Comparison of ENCODE assay signal across 25 cellular contexts in genomic region chr1:43576521-43576920, GRCh38.
"Had no signal": no experiment of that assay in that cellular context is flagged by ENCODE, and none has a peak within 500 bp of the region (broad histone marks: within the 10 kb centered on the region; RNA-seq: fewer than 3 reads in every experiment).

No MANE protein-coding gene starts in this region.

- H3K27me3 ChIP-seq: ovary, right atrium auricular region, right lobe of liver, stomach, tibial artery, upper lobe of right lung had no signal

- H3K9me3 ChIP-seq: left ventricle myocardium inferior, ovary, right atrium auricular region, right lobe of liver, stomach, thoracic aorta, tibial artery, upper lobe of right lung had no signal

- H3K27me3 Mint-ChIP-seq: naive B cell; progenitor cell of endocrine pancreas; stimulated activated naive B cell treated with anti-CD40 and anti-IgM and Interleukin-4, amounts not matched to agents 10 μg/mL and 1 μg/mL and 100 μg/mL, for 72 hours had no signal

- DNase-seq: hypothalamus; islet precursor cell; left ventricle myocardium inferior; mesendoderm; naive B cell; natural killer cell; nephron progenitor cell; ovary; right lobe of liver; stimulated activated CD4-positive, alpha-beta T cell treated with anti-CD3 and anti-CD28 coated beads, Interleukin-1b, Interleukin-23, amount 100 ng/mL, for 48 hours; stimulated activated CD4-positive, alpha-beta T cell treated with anti-CD3 and anti-CD28 coated beads, Interleukin-2, amount 100 ng/mL, for 48 hours; stimulated activated CD4-positive, alpha-beta T cell treated with anti-CD3 and anti-CD28 coated beads, Interleukin-4, amount 100 ng/mL, for 4 hours; stimulated activated CD8-positive, alpha-beta memory T cell treated with anti-CD3 and anti-CD28 coated beads, Interleukin-4, amount 100 ng/mL, for 48 hours; stimulated activated naive B cell treated with anti-CD40 and anti-IgM and Interleukin-4, amounts not matched to agents 10 μg/mL and 1 μg/mL and 100 μg/mL, for 72 hours; stimulated activated naive CD8-positive, alpha-beta T cell treated with anti-CD3 and anti-CD28 coated beads, Interleukin-15, Interleukin-2, amounts not matched to agents 100 U/mL and 50 U/mL, for 24 hours; stomach; tibial artery; trophoblast cell; upper lobe of right lung had no signal

- H3K27ac Mint-ChIP-seq: naive B cell; natural killer cell; progenitor cell of endocrine pancreas; stimulated activated naive B cell treated with anti-CD40 and anti-IgM and Interleukin-4, amounts not matched to agents 10 μg/mL and 1 μg/mL and 100 μg/mL, for 72 hours had no signal

- H3K9me3 Mint-ChIP-seq: mesothelial cell of epicardium; naive B cell; natural killer cell; nephron progenitor cell; stimulated activated naive B cell treated with anti-CD40 and anti-IgM and Interleukin-4, amounts not matched to agents 10 μg/mL and 1 μg/mL and 100 μg/mL, for 72 hours had no signal

- H3K4me3 Mint-ChIP-seq: mesothelial cell of epicardium; naive B cell; natural killer cell; nephron progenitor cell; stimulated activated naive B cell treated with anti-CD40 and anti-IgM and Interleukin-4, amounts not matched to agents 10 μg/mL and 1 μg/mL and 100 μg/mL, for 72 hours had no signal

- ATAC-seq: natural killer cell; right lobe of liver; stimulated activated naive B cell treated with anti-CD40 and anti-IgM and Interleukin-4, amounts not matched to agents 10 μg/mL and 1 μg/mL and 100 μg/mL, for 72 hours; stimulated activated naive CD8-positive, alpha-beta T cell treated with anti-CD3 and anti-CD28 coated beads, Interleukin-15, Interleukin-2, amounts not matched to agents 100 U/mL and 50 U/mL, for 24 hours; upper lobe of right lung had no signal

- H3K36me3 Mint-ChIP-seq: naive B cell; natural killer cell; stimulated activated naive B cell treated with anti-CD40 and anti-IgM and Interleukin-4, amounts not matched to agents 10 μg/mL and 1 μg/mL and 100 μg/mL, for 72 hours had no signal

- H3K4me1 ChIP-seq: right atrium auricular region, upper lobe of right lung had no signal

- H3K27ac ChIP-seq: left ventricle myocardium inferior, ovary, right atrium auricular region, right lobe of liver, stomach, thoracic aorta, tibial artery, upper lobe of right lung had no signal

- H3K4me3 ChIP-seq: left ventricle myocardium inferior, lung, ovary, right atrium auricular region, right lobe of liver, smooth muscle cell, stomach, thoracic aorta, tibial artery, upper lobe of right lung had no signal

- H3K36me3 ChIP-seq: left ventricle myocardium inferior, ovary, right atrium auricular region had no signal
